Comparison of ENCODE assay signal across 8 cellular contexts in the genomic region with DNA sequence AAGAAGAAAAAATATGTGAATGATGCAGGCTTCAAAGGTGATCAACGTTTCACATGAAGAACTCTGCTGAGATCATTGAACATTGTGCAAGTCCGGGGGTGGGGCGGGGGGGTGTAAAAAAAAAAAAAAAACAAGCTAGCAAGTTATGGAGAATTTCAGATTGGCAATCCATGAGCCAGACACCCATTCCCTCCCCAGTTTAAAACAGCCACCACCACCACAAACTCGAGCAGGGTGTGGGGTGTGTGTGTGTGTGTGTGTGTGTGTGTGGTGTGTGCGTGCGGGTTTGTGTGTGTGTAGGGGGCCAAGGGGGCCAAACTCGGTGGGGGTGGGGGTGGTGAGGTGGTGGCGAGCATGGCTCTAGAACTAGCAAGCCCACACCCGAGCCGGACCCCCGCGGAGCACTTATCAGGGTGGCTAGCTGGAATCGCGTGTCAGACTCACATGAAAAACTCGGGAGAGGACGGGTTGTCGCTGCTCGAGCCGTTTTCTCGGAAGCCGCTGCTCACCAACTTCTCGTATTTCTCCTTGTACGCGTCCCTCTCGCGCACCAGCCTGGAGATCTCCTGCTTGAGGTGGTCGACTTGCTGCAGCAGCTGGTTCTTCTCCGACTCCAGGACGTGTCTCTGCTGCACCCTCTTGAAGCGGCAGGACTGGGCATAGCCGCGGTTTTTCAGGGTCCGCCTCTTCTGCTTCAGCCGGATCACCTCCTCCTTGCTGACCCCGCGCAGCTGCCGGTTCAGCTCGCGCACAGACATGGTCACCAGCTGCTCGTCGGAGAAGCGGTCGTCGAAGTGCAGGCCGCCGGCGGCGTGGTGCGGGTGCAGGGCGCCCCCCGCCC. TPM values are rescaled to one million over a fixed set of nuclear protein-coding genes. Genes with fewer than 3 reads are reported as not detected.
A peak's percentile ranks its signal among the peaks of the same experiment; 100 is the strongest.
DNase-seq lines count a peak whose midpoint lies in the region; TF ChIP-seq lines count a peak whose summit lies in the region.

No MANE protein-coding gene starts in this region.

- H3K4me2 ChIP-seq in PC-9: no peak overlapping the region

- no TSS peak for BruUV-seq in PC-9 (replicated peaks; lab: Mats Ljungman, UMichigan)

- H3K9me3 ChIP-seq in HAP-1 (no peaks in the 10 kb centered on the region), Peyer's patch (no peaks in the 10 kb centered on the region), PC-9 (ENCODE audit: insufficient read depth, low read depth) (no peaks in the 10 kb centered on the region; the same call in 1 of the 2 replicates)

- H3K79me2 ChIP-seq in PC-9 (ENCODE audit: low read depth): no peaks in the 10 kb centered on the region

- no peaks in the 10 kb centered on the region for H3K36me3 ChIP-seq in HAP-1 (replicated peaks)
- peaks cover 0 to 12% (median 0%) of the 10 kb centered on the region in 3 donors for H3K36me3 ChIP-seq in Peyer's patch
- no peaks in the 10 kb centered on the region for H3K36me3 ChIP-seq in PC-9 (ENCODE audit: low read depth)

- H3K9me2 ChIP-seq in PC-9 (ENCODE audit: insufficient read depth): no peaks in the 10 kb centered on the region

- H3K27ac ChIP-seq in Peyer's patch (peak overlapping the region; percentile 75 to 96 (median 82)), PC-9 (no peak overlapping the region)

- in situ Hi-C loops in HAP-1 (cut with MboI; ENCODE audit: low sequenced_read_pairs): no loop called here

- CTCF ChIA-PET in PC-9 (lab: Charles Lee): interaction anchor here (0.6 kb wide), 1 partner anchor 792 kb away, joined by 3 read pairs; no protein-coding TSS in a partner anchor

- H4K20me1 ChIP-seq in PC-9 (ENCODE audit: insufficient read depth): no peaks in the 10 kb centered on the region

- peak overlapping the region; percentile 47 for H3K4me3 ChIP-seq in HAP-1
- peak overlapping the region; percentile 49 to 84 (median 62) for H3K4me3 ChIP-seq in Peyer's patch
- H3K4me3 ChIP-seq in PC-9: no peak overlapping the region

- POLR2A ChIA-PET in PC-9 (lab: Charles Lee; ENCODE audit: unreplicated experiment): no interaction called here

- TF ChIP-seq CTCF in Peyer's patch (IDR thresholded peaks at IDR 0.05) (peak in 1 of 6 experiments; percentile 15), GM20000 (IDR thresholded peaks at IDR 0.05; ENCODE audit: extremely low read depth, missing control alignments) (no peak), PC-9 (conservative IDR thresholded peaks at IDR 0.05) (no peak)

- peaks cover 40% of the 10 kb centered on the region for H3K4me1 ChIP-seq in HAP-1
- H3K4me1 ChIP-seq in Peyer's patch: peaks cover 0 to 4% (median 0%) of the 10 kb centered on the region in 4 donors
- no peaks in the 10 kb centered on the region for H3K4me1 ChIP-seq in PC-9 (replicated peaks; ENCODE audit: insufficient read depth)

- H3K27me3 ChIP-seq in HAP-1 (ENCODE audit: low read depth) (no peaks in the 10 kb centered on the region), Peyer's patch (no peaks in the 10 kb centered on the region), PC-9 (ENCODE audit: insufficient read depth, low read depth) (peaks cover 14% of the 10 kb centered on the region; the same call in 1 of the 2 replicates)

- H2AFZ ChIP-seq in PC-9: no peak overlapping the region

- H3F3A ChIP-seq in PC-9 (ENCODE audit: insufficient read depth, low read depth): no peaks in the 10 kb centered on the region

- DNase-seq in HAP-1 (ENCODE audit: low spot score in 2 of 2) (peak; percentile 54 to 71), Peyer's patch (peak; percentile 34 to 70 (median 65)), amniotic epithelial cell (ENCODE audit: low read depth) (peak; percentile 56), hepatic stellate cell (ENCODE audit: low spot score) (peak; percentile 68), posterior vena cava (ENCODE audit: low spot score) (peak; percentile 91), NCI-H2107 (lab: John Stamatoyannopoulos, UW) (no peak), GM20000 (ENCODE audit: low spot score) (no peak), PC-9 (no peak)

- no peak for TF ChIP-seq POLR2A in Peyer's patch (IDR thresholded peaks at IDR 0.05)

- intact Hi-C loops in posterior vena cava (cut with DNase I) (no loop called here), PC-9 (cut with micrococcal nuclease; ENCODE audit: unreplicated experiment) (no loop called here)

RNA-seq across cellular contexts. Expression of a gene that starts 2.0 kb away (rescaled TPM):
- total RNA-seq in Peyer's patch: 100 to 1,000 TPM in 3 of 4 donors, 10 to 100 TPM in 1; 92.4 to 390 (median 235) TPM
- total RNA-seq in posterior vena cava: 10 to 100 TPM; 39.1 to 54.6 TPM
- total RNA-seq in PC-9 (2021): not detected in 2 replicates

Comparison
In these comparisons a context has a peak if more than half of its experiments do, and no peak if none do; other contexts are left out.
1. DNase-seq: peak in HAP-1 (2 of 2), Peyer's patch (3 of 3), amniotic epithelial cell (single experiment), hepatic stellate cell (single experiment) and posterior vena cava (single experiment); none in NCI-H2107 (single experiment), GM20000 (single experiment) and PC-9 (0 of 2).
2. RNA of a gene that starts 2.0 kb away (total RNA-seq): 92.4 to 390 TPM in Peyer's patch and 39.1 to 54.6 TPM in posterior vena cava; not detected in PC-9; every median in the first group is over 10 times any median in the second.